21 cellular contexts compared by ENCODE assay signal in genomic region chr6:142803495-142804049, GRCh38.
DNase-seq lines count a peak whose midpoint lies in the region; ATAC-seq and TF ChIP-seq lines count a peak whose summit lies in the region.
"Had no signal": no experiment of that assay in that cellular context is flagged by ENCODE, and none has a peak within 500 bp of the region (broad histone marks: within the 10 kb centered on the region; RNA-seq: fewer than 3 reads in every experiment).

No MANE protein-coding gene starts in this region.

- in situ Hi-C loops in ACHN (cut with HindIII; ENCODE audit: low pct_ligation_motif_present, low pct_unique_long_range_greater_than_20kb, low sequenced_read_pairs): no loop called here

- H2AFZ ChIP-seq in KMS-11 (ENCODE audit: low read depth): no peak overlapping the region

- CTCF ChIA-PET in activated naive CD4-positive, alpha-beta T cell treated with anti-CD3 and anti-CD28 coated beads for 36 hours (lab: Charles Lee): interaction anchor here (0.8 to 1.2 kb wide), 3 partner anchors 9 to 22 kb away, joined by 3 to 6 read pairs (median 4); no protein-coding TSS in a partner anchor

- no peaks in the 10 kb centered on the region for H4K20me1 ChIP-seq in KMS-11 (ENCODE audit: insufficient read depth)

- H3K9me3 Mint-ChIP-seq in activated naive CD4-positive, alpha-beta T cell treated with anti-CD3 and anti-CD28 coated beads for 36 hours: no peaks in the 10 kb centered on the region
- H3K9me3 Mint-ChIP-seq in effector memory CD8-positive, alpha-beta T cell: no peaks in the 10 kb centered on the region
- peaks cover 3 to 4% of the 10 kb centered on the region in 2 donors for H3K9me3 Mint-ChIP-seq in stimulated activated naive B cell treated with anti-CD40 and anti-IgM and Interleukin-4, amounts not matched to agents 10 μg/mL and 1 μg/mL and 100 μg/mL, for 72 hours

- H3K4me1 ChIP-seq in KMS-11 (ENCODE audit: low read depth, poor library complexity, severe bottlenecking): peaks cover 65% of the 10 kb centered on the region
- H3K4me1 ChIP-seq in body of pancreas: no peaks in the 10 kb centered on the region
- H3K4me1 ChIP-seq: lower lobe of right lung, testis, vagina had no signal

- no peak overlapping the region for H3K4me3 Mint-ChIP-seq in activated naive CD4-positive, alpha-beta T cell treated with anti-CD3 and anti-CD28 coated beads for 36 hours
- no peak overlapping the region for H3K4me3 Mint-ChIP-seq in effector memory CD8-positive, alpha-beta T cell
- H3K4me3 Mint-ChIP-seq in stimulated activated naive B cell treated with anti-CD40 and anti-IgM and Interleukin-4, amounts not matched to agents 10 μg/mL and 1 μg/mL and 100 μg/mL, for 72 hours: no peak overlapping the region

- no peak for TF ChIP-seq CTCF in KMS-11 (conservative IDR thresholded peaks at IDR 0.05; ENCODE audit: low read depth, low read length)
- no peak for TF ChIP-seq CTCF in body of pancreas (IDR thresholded peaks at IDR 0.05)

- H3K4me1 Mint-ChIP-seq in activated naive CD4-positive, alpha-beta T cell treated with anti-CD3 and anti-CD28 coated beads for 36 hours (ENCODE audit: low read depth): peaks cover 95% of the 10 kb centered on the region
- peaks cover 49 to 64% of the 10 kb centered on the region in 2 donors for H3K4me1 Mint-ChIP-seq in effector memory CD8-positive, alpha-beta T cell (ENCODE audit: low read depth in 2 of 2)
- H3K4me1 Mint-ChIP-seq in stimulated activated naive B cell treated with anti-CD40 and anti-IgM and Interleukin-4, amounts not matched to agents 10 μg/mL and 1 μg/mL and 100 μg/mL, for 72 hours: peaks cover 38 to 78% of the 10 kb centered on the region in 2 donors

- H3K27ac ChIP-seq in KMS-11 (peak overlapping the region; percentile 50), body of pancreas (no peak overlapping the region)
- H3K27ac ChIP-seq: gastroesophageal sphincter, lower lobe of right lung, testis, vagina had no signal

- intact Hi-C loops in activated naive CD4-positive, alpha-beta T cell treated with anti-CD3 and anti-CD28 coated beads for 36 hours (cut with micrococcal nuclease): no loop called here
- intact Hi-C loops in body of pancreas (cut with DNase I): no loop called here

- no peaks in the 10 kb centered on the region for H3K27me3 Mint-ChIP-seq in activated naive CD4-positive, alpha-beta T cell treated with anti-CD3 and anti-CD28 coated beads for 36 hours (ENCODE audit: low read depth)
- H3K27me3 Mint-ChIP-seq in effector memory CD8-positive, alpha-beta T cell: no peaks in the 10 kb centered on the region
- H3K27me3 Mint-ChIP-seq in stimulated activated naive B cell treated with anti-CD40 and anti-IgM and Interleukin-4, amounts not matched to agents 10 μg/mL and 1 μg/mL and 100 μg/mL, for 72 hours: no peaks in the 10 kb centered on the region

- no peak for TF ChIP-seq POLR2A in body of pancreas (IDR thresholded peaks at IDR 0.05)

- 0 out of 2 replicates have a peak, but pooled peaks cover 9% of the 10 kb centered on the region for H3K79me2 ChIP-seq in KMS-11 (ENCODE audit: insufficient read depth, low read depth)

- H3K27ac Mint-ChIP-seq in activated naive CD4-positive, alpha-beta T cell treated with anti-CD3 and anti-CD28 coated beads for 36 hours: peak overlapping the region; percentile 68
- H3K27ac Mint-ChIP-seq in effector memory CD8-positive, alpha-beta T cell: peak overlapping the region; percentile 3 to 64
- peak overlapping the region; percentile 44 for H3K27ac Mint-ChIP-seq in stimulated activated naive B cell treated with anti-CD40 and anti-IgM and Interleukin-4, amounts not matched to agents 10 μg/mL and 1 μg/mL and 100 μg/mL, for 72 hours

- H3K27me3 ChIP-seq in KMS-11 (ENCODE audit: insufficient read depth, low read depth): no peaks in the 10 kb centered on the region
- H3K27me3 ChIP-seq in body of pancreas: no peaks in the 10 kb centered on the region
- H3K27me3 ChIP-seq: gastroesophageal sphincter, testis, vagina had no signal

- no peak overlapping the region for H3K9ac ChIP-seq in KMS-11

- 80 to 93% methylated on average over 2 of the region's 2 CpGs for WGBS in body of pancreas, 2 donors

- H3K4me2 ChIP-seq in KMS-11: peak overlapping the region; percentile 44

- H3K4me3 ChIP-seq in KMS-11 (IDR thresholded peaks at IDR 0.05; ENCODE audit: insufficient read depth, low read depth, low read length) (no peak overlapping the region), body of pancreas (no peak overlapping the region)
- H3K4me3 ChIP-seq: gastroesophageal sphincter, lower lobe of right lung, testis, vagina had no signal

- DNase-seq in activated naive CD4-positive, alpha-beta T cell treated with anti-CD3 and anti-CD28 coated beads for 36 hours: no peak
- no peak for DNase-seq in activated naive CD4-positive, alpha-beta T cell treated with Interleukin-2 at 50 U/mL for 16 hours
- DNase-seq in effector memory CD8-positive, alpha-beta T cell: no peak
- DNase-seq in stimulated activated naive B cell treated with anti-CD40 and anti-IgM and Interleukin-4, amounts not matched to agents 10 μg/mL and 1 μg/mL and 100 μg/mL, for 72 hours: no peak
- DNase-seq in ACHN: no peak
- no peak for DNase-seq in body of pancreas
- DNase-seq: anterior cingulate cortex, cerebellar nuclear complex, DMS53, islet precursor cell, KBM-7, lower lobe of right lung, NCI-H748 treated with DMSO at 0.1 percent for 48 hours, right cardiac atrium, Right ventricle myocardium superior, testis had no signal

- peaks cover 22% of the 10 kb centered on the region for H3K36me3 Mint-ChIP-seq in activated naive CD4-positive, alpha-beta T cell treated with anti-CD3 and anti-CD28 coated beads for 36 hours (ENCODE audit: low read depth)
- peaks cover 3% of the 10 kb centered on the region for H3K36me3 Mint-ChIP-seq in effector memory CD8-positive, alpha-beta T cell (ENCODE audit: insufficient read depth)
- H3K36me3 Mint-ChIP-seq in stimulated activated naive B cell treated with anti-CD40 and anti-IgM and Interleukin-4, amounts not matched to agents 10 μg/mL and 1 μg/mL and 100 μg/mL, for 72 hours: peaks cover 22 to 35% of the 10 kb centered on the region in 2 donors

- ATAC-seq in effector memory CD8-positive, alpha-beta T cell (replicated peaks): no peak
- no peak for ATAC-seq in stimulated activated naive B cell treated with anti-CD40 and anti-IgM and Interleukin-4, amounts not matched to agents 10 μg/mL and 1 μg/mL and 100 μg/mL, for 72 hours (replicated peaks)
- no peak for ATAC-seq in HG03196 (IDR thresholded peaks at IDR 0.05; ENCODE audit: unreplicated experiment)
- no peak for ATAC-seq in body of pancreas
- ATAC-seq: esophagus mucosa, gastroesophageal sphincter, lower lobe of right lung, right cardiac atrium had no signal

- no peaks in the 10 kb centered on the region for H3K9me3 ChIP-seq in body of pancreas
- H3K9me3 ChIP-seq: gastroesophageal sphincter, lower lobe of right lung, testis, vagina had no signal

- H3K36me3 ChIP-seq in KMS-11 (ENCODE audit: insufficient read depth) (no peaks in the 10 kb centered on the region), body of pancreas (replicated peaks in 1 of 2; ENCODE audit: insufficient read depth in 1 of 2, low read depth in 2 of 2) (no peaks in the 10 kb centered on the region)
- H3K36me3 ChIP-seq: gastroesophageal sphincter, lower lobe of right lung, vagina had no signal
